In the genomic region with DNA sequence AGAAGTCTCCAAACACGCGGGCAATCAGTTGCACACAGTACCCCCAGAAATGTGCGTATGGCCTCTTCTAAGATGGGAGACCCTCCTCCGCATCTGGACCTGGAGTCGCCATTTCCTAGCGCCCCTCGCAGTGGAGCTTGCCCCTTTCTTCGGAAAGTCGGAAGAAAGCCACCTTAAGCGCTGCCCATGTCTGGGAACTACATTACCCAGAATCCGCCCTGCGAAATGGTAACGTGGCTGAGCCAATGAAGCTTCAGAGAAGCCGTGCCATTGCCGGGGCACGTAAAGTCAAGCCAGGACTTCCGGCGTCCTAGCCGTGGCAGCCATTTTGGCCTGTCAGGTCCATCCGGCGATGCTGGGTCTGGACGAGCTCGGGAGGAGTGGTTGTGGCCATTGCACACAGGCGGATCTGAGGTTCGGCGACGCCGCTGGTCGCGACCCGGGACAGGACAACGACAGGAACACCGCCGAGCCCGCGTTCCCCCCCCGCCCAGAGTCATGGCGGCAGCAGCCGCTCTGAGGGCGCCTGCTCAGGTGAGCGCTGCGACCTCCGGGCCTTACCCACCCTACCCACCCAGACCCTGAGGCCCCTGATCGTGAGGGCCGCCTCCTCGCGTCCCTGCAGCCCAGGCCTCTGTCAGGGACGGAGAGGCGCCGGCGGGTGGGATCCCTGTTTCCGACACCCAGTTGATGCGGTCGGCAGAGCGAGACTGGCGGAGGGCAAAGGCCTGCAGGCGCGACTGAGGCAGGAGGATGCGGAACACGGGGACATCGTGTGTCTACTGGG, we compare ENCODE assay signal across 8 cellular contexts. TPM values are rescaled to one million over a fixed set of nuclear protein-coding genes. Genes with fewer than 3 reads are reported as not detected.
DNase-seq lines count a peak whose midpoint lies in the region; ATAC-seq and TF ChIP-seq lines count a peak whose summit lies in the region.

ZNF586 (plus strand) TSS at position 332 of the 787 bp plus-strand sequence; CDS start at position 499, 167 bp downstream.

- peak; percentile 99 for ATAC-seq in HG03196 (IDR thresholded peaks at IDR 0.05; ENCODE audit: unreplicated experiment)

- in situ Hi-C loops in GM18951 (cut with MboI; ENCODE audit: low sequenced_read_pairs, unreplicated experiment): no loop called here

- peak within 1 kb of the TSS; percentile 96 for H3K27ac Mint-ChIP-seq in activated CD4-positive, alpha-beta T cell treated with anti-CD3 and anti-CD28 coated beads, Interleukin-2, amount 10 ng/mL, durations not matched to agents 7 days and 5 days
- peak within 1 kb of the TSS; percentile 88 for H3K27ac Mint-ChIP-seq in dendritic cell treated with granulocyte-macrophage colony-stimulating factor and Interleukin-4, amounts not matched to agents 40 ng/mL and 50 ng/mL, for 4 days

- intact Hi-C loops in dendritic cell treated with granulocyte-macrophage colony-stimulating factor and Interleukin-4, amounts not matched to agents 40 ng/mL and 50 ng/mL, for 4 days (cut with micrococcal nuclease): loop anchor here (1.0 to 10.0 kb wide), 2 partner anchors 23 to 45 kb away; partner anchors contain the start of genes ZNF552 and ZNF776

- peak within 1 kb of the TSS; percentile 95 for H3K4me3 Mint-ChIP-seq in activated CD4-positive, alpha-beta T cell treated with anti-CD3 and anti-CD28 coated beads, Interleukin-2, amount 10 ng/mL, durations not matched to agents 7 days and 5 days
- peak within 1 kb of the TSS; percentile 90 for H3K4me3 Mint-ChIP-seq in dendritic cell treated with granulocyte-macrophage colony-stimulating factor and Interleukin-4, amounts not matched to agents 40 ng/mL and 50 ng/mL, for 4 days

- DNase-seq in AG09309 (ENCODE audit: low read depth): peak; percentile 71
- peak; percentile 80 for DNase-seq in NCI-H524 treated with DMSO at 0.1 percent for 48 hours (lab: John Stamatoyannopoulos, UW)
- peak; percentile 93 for DNase-seq in activated CD4-positive, alpha-beta T cell treated with anti-CD3 and anti-CD28 coated beads, Interleukin-2, amount 10 ng/mL, durations not matched to agents 7 days and 5 days
- peak; percentile 98 for DNase-seq in left kidney (ENCODE audit: low read depth, low spot score)
- peak; percentile 77 for DNase-seq in stimulated activated CD4-positive, alpha-beta T cell treated with anti-CD3 and anti-CD28 coated beads, Interleukin-2, amount 100 ng/mL, for 4 hours (ENCODE audit: low read depth)

- H3K27me3 Mint-ChIP-seq in activated CD4-positive, alpha-beta T cell treated with anti-CD3 and anti-CD28 coated beads, Interleukin-2, amount 10 ng/mL, durations not matched to agents 7 days and 5 days: no peaks in the 10 kb centered on the region
- H3K27me3 Mint-ChIP-seq in dendritic cell treated with granulocyte-macrophage colony-stimulating factor and Interleukin-4, amounts not matched to agents 40 ng/mL and 50 ng/mL, for 4 days: no peaks in the 10 kb centered on the region

- H3K4me3 ChIP-seq in AG09309 (ENCODE audit: control insufficient read depth, low read depth, low read length): peak within 1 kb of the TSS; percentile 81

- POLR2A ChIA-PET in activated CD4-positive, alpha-beta T cell treated with anti-CD3 and anti-CD28 coated beads, Interleukin-2, amount 10 ng/mL, durations not matched to agents 7 days and 5 days (lab: Charles Lee): interaction anchor here (0.6 kb wide), 1 partner anchor 23 kb away, joined by 3 read pairs; the partner anchor contains the start of gene ZNF776

- peak; percentile 79 for TF ChIP-seq POLR2A in GM18951 (IDR thresholded peaks at IDR 0.05; ENCODE audit: extremely low read depth, insufficient read depth, insufficient read length)

- CTCF ChIA-PET in activated CD4-positive, alpha-beta T cell treated with anti-CD3 and anti-CD28 coated beads, Interleukin-2, amount 10 ng/mL, durations not matched to agents 7 days and 5 days (lab: Charles Lee): interaction anchor here (0.6 to 1.0 kb wide), 3 partner anchors 23 to 721 kb away, joined by 3 to 5 read pairs (median 4); partner anchors contain the start of gene ZNF551

- peaks cover 62% of the 10 kb centered on the region for H3K36me3 Mint-ChIP-seq in activated CD4-positive, alpha-beta T cell treated with anti-CD3 and anti-CD28 coated beads, Interleukin-2, amount 10 ng/mL, durations not matched to agents 7 days and 5 days (ENCODE audit: low read depth)
- H3K36me3 Mint-ChIP-seq in dendritic cell treated with granulocyte-macrophage colony-stimulating factor and Interleukin-4, amounts not matched to agents 40 ng/mL and 50 ng/mL, for 4 days (ENCODE audit: low read depth): peaks cover 68% of the 10 kb centered on the region

- no peak for TF ChIP-seq CTCF in AG09309 (IDR thresholded peaks at IDR 0.05; ENCODE audit: control insufficient read depth, insufficient read depth, low read depth, low read length, missing control alignments)

- peaks cover 40% of the 10 kb centered on the region for H3K9me3 Mint-ChIP-seq in activated CD4-positive, alpha-beta T cell treated with anti-CD3 and anti-CD28 coated beads, Interleukin-2, amount 10 ng/mL, durations not matched to agents 7 days and 5 days
- H3K9me3 Mint-ChIP-seq in dendritic cell treated with granulocyte-macrophage colony-stimulating factor and Interleukin-4, amounts not matched to agents 40 ng/mL and 50 ng/mL, for 4 days: peaks cover 39% of the 10 kb centered on the region

- H3K4me1 Mint-ChIP-seq in activated CD4-positive, alpha-beta T cell treated with anti-CD3 and anti-CD28 coated beads, Interleukin-2, amount 10 ng/mL, durations not matched to agents 7 days and 5 days: peaks cover 33% of the 10 kb centered on the region
- peaks cover 24% of the 10 kb centered on the region for H3K4me1 Mint-ChIP-seq in dendritic cell treated with granulocyte-macrophage colony-stimulating factor and Interleukin-4, amounts not matched to agents 40 ng/mL and 50 ng/mL, for 4 days (ENCODE audit: low read depth)

RNA-seq across cellular contexts. Expression of gene ZNF586, which starts in this region (rescaled TPM):
- 10 to 100 TPM; 26.8 to 28.4 TPM for total RNA-seq in activated CD4-positive, alpha-beta T cell treated with anti-CD3 and anti-CD28 coated beads, Interleukin-2, amount 10 ng/mL, durations not matched to agents 7 days and 5 days

Comparison
In these comparisons a context has a peak if more than half of its experiments do, and no peak if none do; other contexts are left out.
1. Peak in every context shown above with its lines: DNase-seq, ATAC-seq and H3K4me3 ChIP-seq.